8 cellular contexts compared by ENCODE assay signal in genomic region chr14:75794615-75795038, GRCh38.
DNase-seq lines count a peak whose midpoint lies in the region; ATAC-seq and TF ChIP-seq lines count a peak whose summit lies in the region.

No MANE protein-coding gene starts in this region.

- WGBS in psoas muscle, 3 donors = 38 to 60% (median 53%) methylated on average over 2 of the region's 2 CpGs
- WGBS in trophoblast cell (ENCODE audit: extremely low coverage, insufficient coverage, insufficient read length) = no CpG with 5 or more reads among the region's 2 CpGs

- H3K79me2 ChIP-seq in OCI-LY3 (ENCODE audit: low read length) (no peaks in the 10 kb centered on the region), trophoblast cell (ENCODE audit: control insufficient read depth, insufficient read depth, low read length, poor library complexity) (no peaks in the 10 kb centered on the region)

- H3K27me3 ChIP-seq in OCI-LY3 (ENCODE audit: low read depth, low read length) = no peaks in the 10 kb centered on the region
- no peaks in the 10 kb centered on the region for H3K27me3 ChIP-seq in psoas muscle (ENCODE audit: insufficient read depth in 3 of 3, low read length in 2 of 3)
- H3K27me3 ChIP-seq in trophoblast cell (ENCODE audit: insufficient read depth, low read length) = no peaks in the 10 kb centered on the region

- H4K8ac ChIP-seq in trophoblast cell (ENCODE audit: low read depth, low read length) = no peak overlapping the region

- no peak overlapping the region for H3K14ac ChIP-seq in trophoblast cell (ENCODE audit: low read length)

- H4K20me1 ChIP-seq in OCI-LY3 (ENCODE audit: insufficient read depth, low read length) = no peaks in the 10 kb centered on the region

- H2AFZ ChIP-seq in OCI-LY3 (ENCODE audit: low read depth, low read length) (no peak overlapping the region), trophoblast cell (ENCODE audit: insufficient read depth, low read length, poor library complexity) (no peak overlapping the region)

- H3K4me1 ChIP-seq in OCI-LY3 (ENCODE audit: low read length) (no peaks in the 10 kb centered on the region), psoas muscle (no peaks in the 10 kb centered on the region), trophoblast cell (ENCODE audit: control insufficient read depth in 1 of 2, insufficient read depth in 2 of 2, low read length in 2 of 2) (no peaks in the 10 kb centered on the region)

- H4K91ac ChIP-seq in trophoblast cell (ENCODE audit: low read depth, low read length) = no peak overlapping the region

- intact Hi-C loops in psoas muscle (cut with DNase I) = loop anchor here in 1 of 2 donors (1.0 to 10.0 kb wide), 3 partner anchors 82 to 186 kb away; no protein-coding TSS in a partner anchor

- no peaks in the 10 kb centered on the region for H3K79me1 ChIP-seq in trophoblast cell (ENCODE audit: low read length)

- TF ChIP-seq CTCF in GM12875 (IDR thresholded peaks at IDR 0.05; ENCODE audit: borderline replicate concordance, insufficient read depth, low read depth, low read length) (0 out of 2 replicates have a peak, but pooled peaks have one; percentile 2), OCI-LY3 (IDR thresholded peaks at IDR 0.05; ENCODE audit: low read depth, low read length) (peak; percentile 39), fibroblast of villous mesenchyme (IDR thresholded peaks at IDR 0.05; ENCODE audit: insufficient read depth, low read depth, low read length) (peak; percentile 71), psoas muscle (IDR thresholded peaks at IDR 0.05) (peak; percentile 50)

- H3K23ac ChIP-seq in trophoblast cell (ENCODE audit: low read length) = no peak overlapping the region

- H2BK120ac ChIP-seq in trophoblast cell (ENCODE audit: insufficient read depth, low read length, poor library complexity) = no peak overlapping the region

- no peak overlapping the region for H3K4me3 ChIP-seq in GM12875 (ENCODE audit: low read depth, low read length)
- H3K4me3 ChIP-seq in OCI-LY3 (ENCODE audit: low read length) = no peak overlapping the region
- H3K4me3 ChIP-seq in fibroblast of villous mesenchyme (ENCODE audit: low read depth, low read length) = no peak overlapping the region
- no peak overlapping the region for H3K4me3 ChIP-seq in psoas muscle
- H3K4me3 ChIP-seq in trophoblast cell (ENCODE audit: low read depth, low read length) = no peak overlapping the region

- H3K36me3 ChIP-seq in OCI-LY3 (replicated peaks; ENCODE audit: low read depth, low read length) (peaks cover 5% of the 10 kb centered on the region), psoas muscle (ENCODE audit: insufficient read depth in 1 of 2, low read depth in 1 of 2) (no peaks in the 10 kb centered on the region), trophoblast cell (ENCODE audit: control insufficient read depth in 1 of 2, insufficient read depth in 2 of 2, low read length in 2 of 2) (peaks cover 0 to 4% of the 10 kb centered on the region in 2 experiments)

- no peak overlapping the region for H3K18ac ChIP-seq in trophoblast cell (ENCODE audit: low read length)

- H2BK12ac ChIP-seq in trophoblast cell (ENCODE audit: low read length) = no peak overlapping the region

- DNase-seq in fibroblast of villous mesenchyme (ENCODE audit: low read depth) (peak; percentile 82), psoas muscle (no peak), NCI-H774 (lab: John Stamatoyannopoulos, UW) (no peak), cerebellum (ENCODE audit: low spot score) (no peak), trophoblast cell (no peak)

- ATAC-seq in psoas muscle = peak; percentile 82 to 92 (median 86)
- no peak for ATAC-seq in HG02642 (IDR thresholded peaks at IDR 0.05; ENCODE audit: poor library complexity, unreplicated experiment)

- no peak overlapping the region for H3K4ac ChIP-seq in trophoblast cell (ENCODE audit: low read depth, low read length)

- H3K27ac ChIP-seq in OCI-LY3 (ENCODE audit: low read length) (no peak overlapping the region), psoas muscle (no peak overlapping the region), trophoblast cell (ENCODE audit: low read depth, low read length) (no peak overlapping the region)

- 0 out of 2 replicates have a peak, but pooled peaks cover 1% of the 10 kb centered on the region for H3K9me3 ChIP-seq in OCI-LY3 (ENCODE audit: insufficient read depth, low read length)
- peaks cover 11% of the 10 kb centered on the region for H3K9me3 ChIP-seq in psoas muscle
- H3K9me3 ChIP-seq in trophoblast cell (ENCODE audit: insufficient read depth, low read depth, low read length) = no peaks in the 10 kb centered on the region

- H3K4me2 ChIP-seq in OCI-LY3 (ENCODE audit: low read length) (no peak overlapping the region), trophoblast cell (ENCODE audit: low read length) (no peak overlapping the region)

- no peak overlapping the region for H4K12ac ChIP-seq in trophoblast cell (ENCODE audit: low read depth, low read length)

- H3K9ac ChIP-seq in OCI-LY3 (ENCODE audit: low read length) (no peak overlapping the region), trophoblast cell (ENCODE audit: low read length) (no peak overlapping the region)

- no peak overlapping the region for H2BK5ac ChIP-seq in trophoblast cell (ENCODE audit: low read depth, low read length, poor library complexity)

- no peak overlapping the region for H2AK5ac ChIP-seq in trophoblast cell (ENCODE audit: low read length)

Comparison
In these comparisons a context has a peak if more than half of its experiments do, and no peak if none do; other contexts are left out.
1. CTCF ChIP-seq: peak in every context shown above with its lines; median percentile 71 in fibroblast of villous mesenchyme; 50 in psoas muscle; 39 in OCI-LY3; 2 in GM12875.